8 cellular contexts compared by ENCODE assay signal in the genomic region with DNA sequence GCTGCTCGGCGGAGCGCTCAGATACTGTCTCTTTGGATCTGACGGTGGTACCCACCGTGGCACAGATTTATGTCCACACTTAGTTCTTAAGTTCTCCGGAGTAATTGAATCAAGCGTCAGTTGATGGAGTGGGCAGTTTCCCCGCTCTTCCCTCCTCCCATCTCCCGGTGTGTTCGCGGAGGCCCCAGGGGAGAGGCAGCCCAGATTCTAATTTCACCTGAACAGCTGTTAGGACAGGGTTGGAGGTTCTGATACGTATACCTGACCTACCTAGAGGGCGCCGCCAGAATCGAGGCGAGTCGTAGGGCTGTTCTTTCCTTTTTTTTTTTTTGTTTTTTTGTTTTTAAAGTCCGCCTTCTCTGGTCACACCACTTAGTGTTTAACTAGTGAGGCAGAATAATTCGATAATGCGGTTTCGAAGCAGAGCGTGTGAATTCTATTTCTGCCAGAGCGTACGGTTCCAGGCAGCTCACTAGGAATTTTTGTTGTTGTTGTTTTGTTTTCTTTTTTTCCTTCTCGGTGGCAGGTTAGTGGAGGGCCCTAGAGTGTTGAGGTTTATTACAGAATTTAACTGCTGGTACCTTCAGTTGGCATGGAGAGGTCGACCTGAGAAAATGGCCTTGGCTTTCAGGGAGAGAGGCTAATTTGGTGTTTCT.
A peak's percentile ranks its signal among the peaks of the same experiment; 100 is the strongest.
DNase-seq lines count a peak whose midpoint lies in the region; ATAC-seq and TF ChIP-seq lines count a peak whose summit lies in the region.

No MANE protein-coding gene starts in this region.

- H3K4me2 ChIP-seq in BLaER1 treated with 17β-estradiol and CSF1 and Interleukin-3, amounts not matched to agents 10 nM and 100 nM = peak overlapping the region; percentile 92 to 99 (median 98)

- peaks cover 22 to 31% (median 27%) of the 10 kb centered on the region in 10 experiments for H3K4me1 ChIP-seq in BLaER1 treated with 17β-estradiol and CSF1 and Interleukin-3, amounts not matched to agents 10 nM and 100 nM
- peaks cover 17% of the 10 kb centered on the region for H3K4me1 ChIP-seq in neuron (ENCODE audit: insufficient read depth, low read length)

- H3K4me3 ChIP-seq in BLaER1 treated with 17β-estradiol and CSF1 and Interleukin-3, amounts not matched to agents 10 nM and 100 nM = peak overlapping the region; percentile 60 to 73 (median 66)
- H3K4me3 ChIP-seq in epithelial cell of esophagus (ENCODE audit: low read length) (peak overlapping the region; percentile 33), neuron (ENCODE audit: low read length) (peak overlapping the region; percentile 30)

- peaks cover 0 to 19% (median 4%) of the 10 kb centered on the region in 11 experiments; a peak in 6 of 22 replicates for H4K20me1 ChIP-seq in BLaER1 treated with 17β-estradiol and CSF1 and Interleukin-3, amounts not matched to agents 10 nM and 100 nM

- peak overlapping the region in 3 of 11 experiments; percentile 41 to 53 (median 42); a peak in 3 of 22 replicates for H3K27ac ChIP-seq in BLaER1 treated with 17β-estradiol and CSF1 and Interleukin-3, amounts not matched to agents 10 nM and 100 nM

- H3K36me3 ChIP-seq in BLaER1 treated with 17β-estradiol and CSF1 and Interleukin-3, amounts not matched to agents 10 nM and 100 nM = no peaks in the 10 kb centered on the region
- H3K36me3 ChIP-seq in neuron (ENCODE audit: insufficient read depth, low read length) = no peaks in the 10 kb centered on the region

- peak overlapping the region; percentile 97 for H2AFZ ChIP-seq in neuron (ENCODE audit: low read depth, low read length)

- H3K9ac ChIP-seq in BLaER1 treated with 17β-estradiol and CSF1 and Interleukin-3, amounts not matched to agents 10 nM and 100 nM = peak overlapping the region in 9 of 11 experiments; percentile 60 to 73 (median 67); a peak in 15 of 22 replicates

- TF ChIP-seq CTCF in epithelial cell of esophagus (IDR thresholded peaks at IDR 0.05; ENCODE audit: insufficient read depth, low read depth, low read length, missing control alignments) = no peak

- intact Hi-C loops in posterior cingulate gyrus (cut with DNase I) = no loop called here

- peak; percentile 29 for ATAC-seq in GM19455 (IDR thresholded peaks at IDR 0.05; ENCODE audit: unreplicated experiment)

- peaks cover 3 to 14% (median 6%) of the 10 kb centered on the region in 11 experiments; a peak in 15 of 22 replicates for H3K9me3 ChIP-seq in BLaER1 treated with 17β-estradiol and CSF1 and Interleukin-3, amounts not matched to agents 10 nM and 100 nM (replicated peaks in 1 of 11)
- no peaks in the 10 kb centered on the region for H3K9me3 ChIP-seq in neuron (ENCODE audit: low read length)

- peaks cover 35 to 70% (median 63%) of the 10 kb centered on the region in 11 experiments for H3K27me3 ChIP-seq in BLaER1 treated with 17β-estradiol and CSF1 and Interleukin-3, amounts not matched to agents 10 nM and 100 nM
- peaks cover 39% of the 10 kb centered on the region for H3K27me3 ChIP-seq in neuron (ENCODE audit: insufficient read depth, low read length)

- DNase-seq in NCI-H748 (lab: John Stamatoyannopoulos, UW; ENCODE audit: unreplicated experiment) = peak; percentile 76
- no peak for DNase-seq in epithelial cell of esophagus (ENCODE audit: low read depth)
- no peak for DNase-seq in posterior cingulate gyrus
- DNase-seq in SKM-1 (lab: John Stamatoyannopoulos, UW; ENCODE audit: unreplicated experiment) = no peak
- no peak for DNase-seq in stimulated activated CD4-positive, alpha-beta T cell treated with anti-CD3 and anti-CD28 coated beads, Interleukin-1b, Interleukin-23, amount 100 ng/mL, for 48 hours
